8 cellular contexts compared by ENCODE assay signal in genomic region chr1:36225298-36225899, GRCh38.
DNase-seq lines count a peak whose midpoint lies in the region; ATAC-seq, FAIRE-seq and TF ChIP-seq lines count a peak whose summit lies in the region.

No MANE protein-coding gene starts in this region.

- peak overlapping the region; percentile 83 for H3K4me2 ChIP-seq in SU-DHL-6 (ENCODE audit: low read depth, low read length, poor library complexity, severe bottlenecking)

- no peaks in the 10 kb centered on the region for H3K9me3 ChIP-seq in SU-DHL-6 (ENCODE audit: insufficient read depth, low read length)

- TF ChIP-seq POLR2A in GM18505 (IDR thresholded peaks at IDR 0.05; ENCODE audit: borderline replicate concordance, extremely low read depth, insufficient read depth, insufficient read length): no peak

- H3K4me1 ChIP-seq in rectal smooth muscle tissue (ENCODE audit: control insufficient read depth, insufficient read depth, low read length): peaks cover 17% of the 10 kb centered on the region

- H3K79me2 ChIP-seq in SU-DHL-6 (ENCODE audit: insufficient read depth, low read length): peaks cover 59% of the 10 kb centered on the region

- DNase-seq in GM12865 (ENCODE audit: low read depth): no peak
- peak; percentile 53 for DNase-seq in fibroblast of peridontal ligament (ENCODE audit: extremely low read depth)
- DNase-seq in NCI-H146 (lab: John Stamatoyannopoulos, UW): no peak
- no peak for DNase-seq in HTR-8/SVneo (ENCODE audit: insufficient read length, low spot score)

- H3K9me2 ChIP-seq in SU-DHL-6 (replicated peaks; ENCODE audit: insufficient read depth, low read length): no peaks in the 10 kb centered on the region

- TF ChIP-seq CTCF in GM12865 (IDR thresholded peaks at IDR 0.05; ENCODE audit: insufficient read depth, low read depth, low read length, missing control alignments) (no peak), SU-DHL-6 (IDR thresholded peaks at IDR 0.05; ENCODE audit: insufficient read depth, low read length, poor library complexity, severe bottlenecking) (no peak)

- H3K27me3 ChIP-seq in SU-DHL-6 (ENCODE audit: low read length) (no peaks in the 10 kb centered on the region), rectal smooth muscle tissue (ENCODE audit: control insufficient read depth, insufficient read depth, low read length) (no peaks in the 10 kb centered on the region)

- peaks cover 23% of the 10 kb centered on the region for H4K20me1 ChIP-seq in SU-DHL-6 (ENCODE audit: low read depth, low read length)

- peaks cover 9% of the 10 kb centered on the region for H3F3A ChIP-seq in SU-DHL-6 (ENCODE audit: insufficient read depth)

- FAIRE-seq in HTR-8/SVneo (lab: Jason Lieb, UNC): no peak

- H3K9ac ChIP-seq in SU-DHL-6 (ENCODE audit: low read length) (peak overlapping the region; percentile 87), rectal smooth muscle tissue (ENCODE audit: low read length) (no peak overlapping the region)

- no peak overlapping the region for H2AFZ ChIP-seq in SU-DHL-6 (ENCODE audit: low read depth, low read length, severe bottlenecking)

- ATAC-seq in GM18505 (IDR thresholded peaks at IDR 0.05; ENCODE audit: unreplicated experiment) (no peak), GM21786 (IDR thresholded peaks at IDR 0.05; ENCODE audit: unreplicated experiment) (no peak)

- H3K27ac ChIP-seq in SU-DHL-6 (ENCODE audit: low read depth, low read length) (peak overlapping the region; percentile 84), rectal smooth muscle tissue (ENCODE audit: low read depth, low read length) (peak overlapping the region; percentile 91)

- peak overlapping the region; percentile 66 for H3K4me3 ChIP-seq in GM12865 (ENCODE audit: low read depth, low read length)
- peak overlapping the region; percentile 97 for H3K4me3 ChIP-seq in SU-DHL-6 (ENCODE audit: insufficient read depth, low read length, poor library complexity, severe bottlenecking)
- peak overlapping the region; percentile 97 for H3K4me3 ChIP-seq in rectal smooth muscle tissue (ENCODE audit: low read length)

- H3K36me3 ChIP-seq in SU-DHL-6 (ENCODE audit: low read length): 0 out of 2 replicates have a peak, but pooled peaks cover 1% of the 10 kb centered on the region
- no peaks in the 10 kb centered on the region for H3K36me3 ChIP-seq in rectal smooth muscle tissue (ENCODE audit: control insufficient read depth, insufficient read depth, low read length)
